ENCODE assay signal across 15 cellular contexts in genomic region chr11:60457576-60457975, GRCh38. TPM values are rescaled to one million over a fixed set of nuclear protein-coding genes. Genes with fewer than 3 reads are reported as not detected.
A peak's percentile ranks its signal among the peaks of the same experiment; 100 is the strongest.
DNase-seq lines count a peak whose midpoint lies in the region; ATAC-seq and TF ChIP-seq lines count a peak whose summit lies in the region.
"Had no signal": no experiment of that assay in that cellular context is flagged by ENCODE, and none has a peak within 500 bp of the region (broad histone marks: within the 10 kb centered on the region; RNA-seq: fewer than 3 reads in every experiment).

No MANE protein-coding gene starts in this region.

- peak overlapping the region; percentile 97 for H3K27ac Mint-ChIP-seq in activated B cell treated with CpG ODN at 0.5 μM for 24 hours
- H3K27ac Mint-ChIP-seq in T-helper 2 cell treated with Interferon-gamma antibody and Interleukin-4, amounts not matched to agents 5 μg/mL and 100 μg/mL, for 36 hours, result no peak overlapping the region

- peak overlapping the region; percentile 97 for H3K4me3 Mint-ChIP-seq in activated B cell treated with CpG ODN at 0.5 μM for 24 hours
- H3K4me3 Mint-ChIP-seq in T-helper 2 cell treated with Interferon-gamma antibody and Interleukin-4, amounts not matched to agents 5 μg/mL and 100 μg/mL, for 36 hours, result no peak overlapping the region

- H3K4me1 Mint-ChIP-seq in activated B cell treated with CpG ODN at 0.5 μM for 24 hours, result peaks cover 69% of the 10 kb centered on the region
- H3K4me1 Mint-ChIP-seq in T-helper 2 cell treated with Interferon-gamma antibody and Interleukin-4, amounts not matched to agents 5 μg/mL and 100 μg/mL, for 36 hours (ENCODE audit: low read depth), result peaks cover 2% of the 10 kb centered on the region

- intact Hi-C loops in activated B cell treated with CpG ODN at 0.5 μM for 24 hours (cut with micrococcal nuclease) (loop anchor here (1.0 to 10.0 kb wide), 2 partner anchors 161 to 607 kb away; no protein-coding TSS in a partner anchor), Right ventricle myocardium inferior (cut with DNase I) (no loop called here)

- H3K27me3 Mint-ChIP-seq in activated B cell treated with CpG ODN at 0.5 μM for 24 hours, result no peaks in the 10 kb centered on the region
- peaks cover 20% of the 10 kb centered on the region for H3K27me3 Mint-ChIP-seq in T-helper 2 cell treated with Interferon-gamma antibody and Interleukin-4, amounts not matched to agents 5 μg/mL and 100 μg/mL, for 36 hours (ENCODE audit: low read depth)

- POLR2A ChIA-PET in activated B cell treated with CpG ODN at 0.5 μM for 24 hours (lab: Charles Lee), result interaction anchor here (0.9 to 9.1 kb wide), 20 partner anchors 8 to 456 kb away, joined by 3 to 800 read pairs (median 15); partner anchors contain the start of genes MS4A14, MS4A7 and TMEM109

- no peak for TF ChIP-seq CTCF in activated B cell treated with CpG ODN at 0.5 μM for 24 hours (IDR thresholded peaks at IDR 0.05)

- H3K36me3 Mint-ChIP-seq in activated B cell treated with CpG ODN at 0.5 μM for 24 hours (ENCODE audit: low read depth), result peaks cover 66% of the 10 kb centered on the region
- no peaks in the 10 kb centered on the region for H3K36me3 Mint-ChIP-seq in T-helper 2 cell treated with Interferon-gamma antibody and Interleukin-4, amounts not matched to agents 5 μg/mL and 100 μg/mL, for 36 hours (ENCODE audit: low read depth)

- DNase-seq in activated B cell treated with CpG ODN at 0.5 μM for 24 hours (peak; percentile 36), Right ventricle myocardium inferior (ENCODE audit: missing footprints) (no peak), NCI-H2029 treated with DMSO at 0.1 percent for 48 hours (lab: John Stamatoyannopoulos, UW) (no peak), Ammon's horn (ENCODE audit: low spot score) (no peak)
- no peak for DNase-seq in T-helper 2 cell treated with Interferon-gamma antibody and Interleukin-4, amounts not matched to agents 5 μg/mL and 100 μg/mL, for 36 hours (ENCODE audit: low spot score)
- DNase-seq: dorsolateral prefrontal cortex, head of caudate nucleus, NCI-H2107, upper lobe of left lung had no signal

- CTCF ChIA-PET in activated B cell treated with CpG ODN at 0.5 μM for 24 hours (lab: Charles Lee), result interaction anchor here (0.9 to 6.5 kb wide), 15 partner anchors 14 to 192 kb away, joined by 3 to 194 read pairs (median 5); partner anchors contain the start of genes MS4A14 and MS4A7

- no peaks in the 10 kb centered on the region for H3K9me3 Mint-ChIP-seq in activated B cell treated with CpG ODN at 0.5 μM for 24 hours
- H3K9me3 Mint-ChIP-seq in T-helper 2 cell treated with Interferon-gamma antibody and Interleukin-4, amounts not matched to agents 5 μg/mL and 100 μg/mL, for 36 hours, result no peaks in the 10 kb centered on the region

- TF ChIP-seq POLR2A in GM18505 (IDR thresholded peaks at IDR 0.05; ENCODE audit: borderline replicate concordance, extremely low read depth, insufficient read depth, insufficient read length), result peak; percentile 83

- no peak for ATAC-seq in GM18505 (IDR thresholded peaks at IDR 0.05; ENCODE audit: unreplicated experiment)
- peak; percentile 34 for ATAC-seq in GM21367 (IDR thresholded peaks at IDR 0.05; ENCODE audit: unreplicated experiment)
- peak; percentile 47 for ATAC-seq in HG03025 (IDR thresholded peaks at IDR 0.05; ENCODE audit: low FRiP score, unreplicated experiment)
- peak; percentile 30 for ATAC-seq in activated B cell treated with CpG ODN at 0.5 μM for 24 hours (ENCODE audit: low read depth)
- no peak for ATAC-seq in Right ventricle myocardium inferior
- ATAC-seq: activated CD4-positive, CD25-positive, alpha-beta regulatory T cell treated with anti-CD3 and anti-CD28 coated beads, Interleukin-2, amount 50 U/mL, for 24 hours had no signal

RNA-seq across cellular contexts. Expression of gene MS4A1, which starts 1.9 kb away (rescaled TPM):
- total RNA-seq in activated B cell treated with CpG ODN at 0.5 μM for 24 hours (1,910 and 2,024 TPM in 2 replicates), Right ventricle myocardium inferior (not detected)
- total RNA-seq: renal cortical epithelial cell had no signal

RNA-seq across cellular contexts. Expression of gene MS4A5, which starts 28.2 kb away (rescaled TPM):
- total RNA-seq in activated B cell treated with CpG ODN at 0.5 μM for 24 hours (not detected in 2 replicates), Right ventricle myocardium inferior (not detected)
- total RNA-seq: dorsolateral prefrontal cortex, mesenteric fat pad, renal cortical epithelial cell, upper lobe of left lung had no signal

RNA-seq across cellular contexts. Expression of gene MS4A12, which starts 35.0 kb away (rescaled TPM):
- total RNA-seq in activated B cell treated with CpG ODN at 0.5 μM for 24 hours, result not detected in 2 replicates
- not detected for total RNA-seq in Right ventricle myocardium inferior
- total RNA-seq: dorsolateral prefrontal cortex, mesenteric fat pad, renal cortical epithelial cell, upper lobe of left lung had no signal

RNA-seq across cellular contexts. Expression of gene MS4A13, which starts 57.6 kb away (rescaled TPM):
- total RNA-seq in activated B cell treated with CpG ODN at 0.5 μM for 24 hours (not detected in 2 replicates), Right ventricle myocardium inferior (not detected)
- total RNA-seq: dorsolateral prefrontal cortex, mesenteric fat pad, renal cortical epithelial cell, upper lobe of left lung had no signal

Comparison
In these comparisons a context has a peak if more than half of its experiments do, and no peak if none do; other contexts are left out.
1. ATAC-seq: peak in GM21367 (single experiment), HG03025 (single experiment) and activated B cell treated with CpG ODN at 0.5 μM for 24 hours (single experiment); none in GM18505 (single experiment) and Right ventricle myocardium inferior (single experiment).
2. RNA of gene MS4A1, which starts 1.9 kb away (total RNA-seq): 1,910 to 2,024 TPM in activated B cell treated with CpG ODN at 0.5 μM for 24 hours; not detected in Right ventricle myocardium inferior (single experiment); every median in the first group is over 1,000 times any median in the second.